In genomic region chr22:38924197-38924952, GRCh38 we compare ENCODE assay signal across 8 cellular contexts. TPM values are rescaled to one million over a fixed set of nuclear protein-coding genes. Genes with fewer than 3 reads are reported as not detected.
DNase-seq lines count a peak whose midpoint lies in the region; ATAC-seq and TF ChIP-seq lines count a peak whose summit lies in the region.

No MANE protein-coding gene starts in this region.

- ATAC-seq in HG02623 (IDR thresholded peaks at IDR 0.05; ENCODE audit: unreplicated experiment) (no peak), GM19035 (IDR thresholded peaks at IDR 0.05; ENCODE audit: unreplicated experiment) (no peak)

- TF ChIP-seq POLR2A in sigmoid colon (IDR thresholded peaks at IDR 0.05) = no peak

- in situ Hi-C loops in ACHN (cut with HindIII; ENCODE audit: low pct_ligation_motif_present, low pct_unique_long_range_greater_than_20kb, low sequenced_read_pairs) = no loop called here

- 6 to 22% methylated on average over 10 of the region's 10 CpGs for WGBS in sigmoid colon, 2 donors

- H3K27ac ChIP-seq in VCaP (peak overlapping the region; percentile 96), cardiac muscle cell (no peak overlapping the region), sigmoid colon (peak overlapping the region; percentile 81 to 90 (median 86))

- H3K4me3 ChIP-seq in cardiac muscle cell (no peak overlapping the region), sigmoid colon (peak overlapping the region in 3 of 4 donors; percentile 4 to 33 (median 27))

- TF ChIP-seq CTCF in VCaP (conservative IDR thresholded peaks at IDR 0.05) (peak; percentile 11; the same call in 1 of the 2 replicates), cardiac muscle cell (IDR thresholded peaks at IDR 0.05; ENCODE audit: low read depth, low read length) (no peak), sigmoid colon (IDR thresholded peaks at IDR 0.05) (no peak)

- intact Hi-C loops in sigmoid colon (cut with DNase I) = loop anchor here (2.0 kb wide), 1 partner anchor 44 kb away; no protein-coding TSS in a partner anchor

- no peaks in the 10 kb centered on the region for H3K27me3 ChIP-seq in cardiac muscle cell
- H3K27me3 ChIP-seq in sigmoid colon = no peaks in the 10 kb centered on the region

- DNase-seq in ACHN = peak; percentile 93
- DNase-seq in NCI-H1092 treated with DMSO at 0.1 percent for 48 hours (lab: John Stamatoyannopoulos, UW) = peak; percentile 100
- peak; percentile 17 to 94 for DNase-seq in cardiac muscle cell (ENCODE audit: low read depth in 1 of 2, low spot score in 1 of 2)
- peak; percentile 89 for DNase-seq in sigmoid colon
- DNase-seq in activated CD4-positive, alpha-beta T cell treated with anti-CD3 and anti-CD28 coated beads for 48 hours = no peak

- no peaks in the 10 kb centered on the region for H3K9me3 ChIP-seq in cardiac muscle cell (ENCODE audit: low read depth)
- H3K9me3 ChIP-seq in sigmoid colon = no peaks in the 10 kb centered on the region

- TF ChIP-seq EP300 in sigmoid colon (IDR thresholded peaks at IDR 0.05) = peak in 1 of 4 donors; percentile 9

- no peaks in the 10 kb centered on the region for H3K36me3 ChIP-seq in cardiac muscle cell
- no peaks in the 10 kb centered on the region for H3K36me3 ChIP-seq in sigmoid colon

- H3K4me1 ChIP-seq in cardiac muscle cell (ENCODE audit: low read depth) = peaks cover 10% of the 10 kb centered on the region
- H3K4me1 ChIP-seq in sigmoid colon = peaks cover 0 to 33% (median 28%) of the 10 kb centered on the region in 4 donors

RNA-seq across cellular contexts. Expression of gene APOBEC3A, which starts 33.0 kb away (rescaled TPM):
- 0.18 TPM in 1 of 2 replicates, not detected in the other for total RNA-seq in cardiac muscle cell
- not detected in 2 replicates for polyA plus RNA-seq in cardiac muscle cell
- total RNA-seq in sigmoid colon = under 1 TPM in 1 of 4 donors, not detected in 3; 0.36 TPM
- polyA plus RNA-seq in sigmoid colon = 10 to 100 TPM in 1 of 3 donors, 1 to 10 TPM in 1, under 1 TPM in 1; 0.60 to 67.3 (median 9.0) TPM

RNA-seq across cellular contexts. Expression of gene CBX6, which starts 52.4 kb away (rescaled TPM):
- total RNA-seq in cardiac muscle cell = 62.5 and 89.9 TPM in 2 replicates
- 40.9 and 46.8 TPM in 2 replicates for polyA plus RNA-seq in cardiac muscle cell
- 10 to 100 TPM; 47.2 to 90.6 (median 59.3) TPM for total RNA-seq in sigmoid colon
- 10 to 100 TPM in 1 of 3 donors, 1 to 10 TPM in 2; 4.2 to 23.8 (median 5.1) TPM for polyA plus RNA-seq in sigmoid colon

RNA-seq across cellular contexts. Expression of gene APOBEC3B, which starts 57.8 kb away (rescaled TPM):
- total RNA-seq in cardiac muscle cell (1.1 and 6.5 TPM in 2 replicates), sigmoid colon (1 to 10 TPM in 1 of 4 donors, under 1 TPM in 1, not detected in 2; 0.71 to 3.1 TPM)
- polyA plus RNA-seq in cardiac muscle cell (6.8 and 9.4 TPM in 2 replicates), sigmoid colon (10 to 100 TPM; 13.5 to 81.6 (median 17.4) TPM)
